Comparison of ENCODE assay signal across 20 cellular contexts in the genomic region with DNA sequence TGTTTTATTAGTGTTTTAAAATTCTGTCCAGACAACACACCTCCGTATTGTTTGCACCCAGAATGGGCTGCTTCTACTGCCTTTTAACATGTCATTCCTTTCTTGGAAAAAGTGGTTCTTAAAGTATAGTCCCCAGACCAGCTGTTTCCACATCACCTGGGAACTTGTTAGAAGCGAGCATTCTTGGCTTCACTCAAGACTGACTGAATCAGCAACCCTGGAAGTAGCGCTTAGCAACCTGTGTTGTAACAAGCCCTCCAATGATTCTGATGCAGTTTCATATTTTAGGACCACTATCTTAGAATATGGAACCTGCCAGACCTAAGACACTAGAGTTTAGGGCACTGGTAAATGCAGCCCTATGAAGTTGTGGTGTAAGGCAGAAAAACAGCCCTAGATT. TPM values are rescaled to one million over a fixed set of nuclear protein-coding genes. Genes with fewer than 3 reads are reported as not detected.
DNase-seq lines count a peak whose midpoint lies in the region; ATAC-seq, FAIRE-seq and TF ChIP-seq lines count a peak whose summit lies in the region.
"Had no signal": no experiment of that assay in that cellular context is flagged by ENCODE, and none has a peak within 500 bp of the region (broad histone marks: within the 10 kb centered on the region; RNA-seq: fewer than 3 reads in every experiment).

No MANE protein-coding gene starts in this region.

- TF ChIP-seq POLR2A in K562 (conservative IDR thresholded peaks at IDR 0.05) = no peak
- TF ChIP-seq POLR2A in esophagus muscularis mucosa (IDR thresholded peaks at IDR 0.05; ENCODE audit: low read depth) = no peak

- no peak for TF ChIP-seq EP300 in K562 (IDR thresholded peaks at IDR 0.05; ENCODE audit: low read length)
- TF ChIP-seq EP300 in esophagus muscularis mucosa (IDR thresholded peaks at IDR 0.05) = no peak

- H3K4me2 ChIP-seq in Karpas-422 (ENCODE audit: low read depth, low read length, poor library complexity, severe bottlenecking) (no peak overlapping the region), K562 (ENCODE audit: insufficient read depth, low read length) (no peak overlapping the region)
- H3K4me2 ChIP-seq: BLaER1 had no signal

- TF ChIP-seq RAD21 in K562 (CRISPR knock-in tag; conservative IDR thresholded peaks at IDR 0.05 in 1 of 2, IDR thresholded peaks at IDR 0.05 in 1 of 2) = no peak

- H3K79me2 ChIP-seq in Karpas-422 (ENCODE audit: low read length) = no peaks in the 10 kb centered on the region
- no peaks in the 10 kb centered on the region for H3K79me2 ChIP-seq in K562 (ENCODE audit: control insufficient read depth, insufficient read depth, low read length)

- H3K27ac ChIP-seq in Karpas-422 (ENCODE audit: low read length) (no peak overlapping the region), K562 (ENCODE audit: extremely low read depth, low read depth, low read length) (no peak overlapping the region), left lung (no peak overlapping the region), esophagus muscularis mucosa (replicated peaks in 1 of 4) (no peak overlapping the region)
- H3K27ac ChIP-seq: 22Rv1, BLaER1 had no signal

- in situ Hi-C loops in K562 (cut with MboI) = no loop called here

- 7% methylated on average over 3 of the region's 3 CpGs for WGBS in K562 (ENCODE audit: insufficient coverage, low coverage, missing lambda C conversion rate)
- 18% methylated on average over 2 of the region's 3 CpGs for WGBS in esophagus muscularis mucosa

- H3K9me2 ChIP-seq in Karpas-422 (replicated peaks; ENCODE audit: insufficient read depth, low read length) = peaks cover 2% of the 10 kb centered on the region; the same call in 1 of the 2 replicates

- 0 out of 2 replicates have a peak overlapping the region, but pooled peaks have one; percentile 8 for H3K9ac ChIP-seq in Karpas-422 (ENCODE audit: low read length)
- H3K9ac ChIP-seq in K562 (ENCODE audit: insufficient read depth in 1 of 2, low read depth in 2 of 2, low read length in 2 of 2) = no peak overlapping the region
- H3K9ac ChIP-seq: BLaER1 had no signal

- H3K4me1 ChIP-seq in Karpas-422 (ENCODE audit: low read length) (no peaks in the 10 kb centered on the region), K562 (replicated peaks in 1 of 2; ENCODE audit: control insufficient read depth in 2 of 2, insufficient read depth in 2 of 2, low read length in 2 of 2) (peaks cover 0 to 5% of the 10 kb centered on the region in 2 experiments; a peak in 2 of 5 replicates), left lung (no peaks in the 10 kb centered on the region), esophagus muscularis mucosa (peaks cover 3 to 14% (median 13%) of the 10 kb centered on the region in 4 donors)

- POLR2A ChIA-PET in K562 (lab: Yijun Ruan, JAX) = interaction anchor here (0.9 to 1.9 kb wide), 2 partner anchors 13 to 21 kb away, joined by 3 to 5 read pairs; no protein-coding TSS in a partner anchor

- ATAC-seq in K562 = no peak
- peak; percentile 52 for ATAC-seq in left lung
- ATAC-seq: HepG2 had no signal

- H3K27me3 ChIP-seq in Karpas-422 (ENCODE audit: low read length) = no peaks in the 10 kb centered on the region
- H3K27me3 ChIP-seq in K562 (ENCODE audit: control insufficient read depth in 2 of 2, insufficient read depth in 2 of 2, low read length in 2 of 2) = peaks cover 31 to 47% of the 10 kb centered on the region in 2 experiments
- peaks cover 9 to 71% of the 10 kb centered on the region in 2 donors for H3K27me3 ChIP-seq in left lung
- H3K27me3 ChIP-seq in esophagus muscularis mucosa = peaks cover 0 to 25% (median 8%) of the 10 kb centered on the region in 4 donors

- H4K20me1 ChIP-seq in Karpas-422 (ENCODE audit: insufficient read depth, low read depth, low read length) (no peaks in the 10 kb centered on the region), K562 (replicated peaks; ENCODE audit: control insufficient read depth, insufficient read depth, low read length) (no peaks in the 10 kb centered on the region)
- H4K20me1 ChIP-seq: BLaER1 had no signal

- H3K9me3 ChIP-seq in Karpas-422 (ENCODE audit: low read length) (no peaks in the 10 kb centered on the region), K562 (replicated peaks; ENCODE audit: control insufficient read depth, insufficient read depth, low read depth, low read length) (no peaks in the 10 kb centered on the region), left lung (no peaks in the 10 kb centered on the region), esophagus muscularis mucosa (no peaks in the 10 kb centered on the region)
- H3K9me3 ChIP-seq: BLaER1 had no signal

- no peak for TF ChIP-seq CTCF in K562 (IDR thresholded peaks at IDR 0.05 in 2 of 3, conservative IDR thresholded peaks at IDR 0.05 in 1 of 3; ENCODE audit: insufficient read depth in 2 of 3, low read depth in 1 of 3, low read length in 3 of 3)
- TF ChIP-seq CTCF in left lung (IDR thresholded peaks at IDR 0.05) = no peak
- TF ChIP-seq CTCF in esophagus muscularis mucosa (IDR thresholded peaks at IDR 0.05) = no peak

- intact Hi-C loops in K562 (cut with micrococcal nuclease) (no loop called here), left lung (cut with DNase I) (no loop called here), esophagus muscularis mucosa (cut with DNase I) (no loop called here)

- H3K9me1 ChIP-seq in K562 (ENCODE audit: control insufficient read depth, insufficient read depth, low read length) = no peaks in the 10 kb centered on the region

- CTCF ChIA-PET in K562 (lab: Yijun Ruan, JAX; ENCODE audit: low intra/inter-chr PET ratio) = no interaction called here

- H3K36me3 ChIP-seq in Karpas-422 (ENCODE audit: insufficient read depth, low read length) = no peaks in the 10 kb centered on the region
- H3K36me3 ChIP-seq in K562 (ENCODE audit: control insufficient read depth, insufficient read depth, low read length) = no peaks in the 10 kb centered on the region
- H3K36me3 ChIP-seq in left lung = no peaks in the 10 kb centered on the region
- H3K36me3 ChIP-seq in esophagus muscularis mucosa = no peaks in the 10 kb centered on the region
- H3K36me3 ChIP-seq: BLaER1 had no signal

- DNase-seq in DMS79 treated with DMSO at 0.1 percent for 48 hours (lab: John Stamatoyannopoulos, UW) (peak; percentile 37), DMS79 (lab: John Stamatoyannopoulos, UW) (no peak), Karpas-422 (no peak), K562 (ENCODE audit: extremely low read depth in 1 of 4, low spot score in 3 of 4) (no peak), left lung (no peak), 8988T (no peak), esophagus muscularis mucosa (ENCODE audit: extremely low spot score) (no peak), iPS-NIHi7 (ENCODE audit: extremely low spot score) (no peak)
- DNase-seq: CD8-positive, alpha-beta memory T cell; H7; Kasumi-1; NCI-H1092; NCI-H1694 treated with DMSO at 0.1 percent for 48 hours; NCI-H446 treated with DMSO at 0.1 percent for 48 hours; NCI-H82; SIG-M5 had no signal

- no peak overlapping the region for H3K4me3 ChIP-seq in Karpas-422 (ENCODE audit: low read length)
- no peak overlapping the region for H3K4me3 ChIP-seq in K562
- H3K4me3 ChIP-seq in left lung = no peak overlapping the region
- H3K4me3 ChIP-seq in esophagus muscularis mucosa = no peak overlapping the region
- H3K4me3 ChIP-seq: BLaER1 had no signal

- BruUV-seq in K562 (replicated peaks; lab: Mats Ljungman, UMichigan) = no TSS peak

- no peak for FAIRE-seq in K562 (lab: Jason Lieb, UNC)
- FAIRE-seq: HepG2, RCC 7860 had no signal

- H2AFZ ChIP-seq in Karpas-422 (ENCODE audit: low read length) (no peak overlapping the region), K562 (ENCODE audit: low read depth, low read length) (peak overlapping the region; percentile 38; the same call in 1 of the 2 replicates)

RNA-seq across cellular contexts. Expression of a gene that starts 6.0 kb away (rescaled TPM):
- total RNA-seq in Karpas-422 (2014; rRNA removed; shearing (Covaris generic); ENCODE audit: low replicate concordance) = 21.3 and 25.3 TPM in 2 replicates
- total RNA-seq in K562 (2011; cell fraction: chromatin; rRNA removed; ENCODE audit: low replicate concordance) = 82.2 and 84.9 TPM in 2 replicates
- total RNA-seq in K562 (2011; cell fraction: nucleolus; rRNA removed) = 64.3 and 64.9 TPM in 2 replicates
- total RNA-seq in K562 (2011; cell fraction: nucleoplasm; rRNA removed) = 89.9 and 148 TPM in 2 replicates
- total RNA-seq in K562 (2014; rRNA removed) (75.4 and 84.7 TPM in 2 replicates), K562 (2014; rRNA removed; fragmentation: Illumina TruSeq; extraction: Trizol) (107 and 113 TPM in 2 replicates), K562 (2015; rRNA removed; fragmentation: Illumina TruSeq; extraction: Trizol) (99.9 and 100.0 TPM in 2 replicates), K562 (2021) (94.2 and 108 TPM in 2 replicates), left lung (10 to 100 TPM; 34.2 to 36.3 TPM), esophagus muscularis mucosa (10 to 100 TPM; 30.3 to 42.0 (median 37.9) TPM)
- polyA plus RNA-seq in K562 (2011; rRNA removed) (162 and 163 TPM in 2 replicates), K562 (2014; fragmentation: Illumina TruSeq; extraction: Trizol) (119 and 131 TPM in 2 replicates), K562 (2014; fragmentation: Nextera tagmentation; extraction: Ambion mirVana) (100 to 1,000 TPM; 369 to 444 TPM), K562 (2014; rRNA removed) (136 and 154 TPM in 2 replicates)
- 121 and 152 TPM in 2 replicates for polyA plus RNA-seq in K562 (2011; cell fraction: cytosol; rRNA removed)
- 98.0 and 123 TPM in 2 replicates for polyA plus RNA-seq in K562 (2011; cell fraction: nucleus; rRNA removed)
- 94.9 and 105 TPM in 2 replicates for polyA plus RNA-seq in K562 (2012)
- 85.1 and 88.0 TPM in 2 replicates for polyA minus RNA-seq in K562 (2011; rRNA and poly(A)+ RNA removed)
- polyA minus RNA-seq in K562 (2011; cell fraction: cytosol; rRNA and poly(A)+ RNA removed) = 28.3 and 30.2 TPM in 2 replicates
- 35.5 and 68.5 TPM in 2 replicates for polyA minus RNA-seq in K562 (2011; cell fraction: nucleus; rRNA and poly(A)+ RNA removed)

RNA-seq across cellular contexts. Expression of a gene that starts 38.4 kb away (rescaled TPM):
- total RNA-seq in Karpas-422 (2014; rRNA removed; shearing (Covaris generic); ENCODE audit: low replicate concordance) = not detected in 2 replicates
- total RNA-seq in K562 (2011; cell fraction: chromatin; rRNA removed; ENCODE audit: low replicate concordance) = 1.4 and 2.6 TPM in 2 replicates
- 1.0 and 1.3 TPM in 2 replicates for total RNA-seq in K562 (2011; cell fraction: nucleolus; rRNA removed)
- 1.3 and 1.5 TPM in 2 replicates for total RNA-seq in K562 (2011; cell fraction: nucleoplasm; rRNA removed)
- total RNA-seq in K562 (2014; rRNA removed) = 0.54 and 0.57 TPM in 2 replicates
- 0.22 TPM in 1 of 2 replicates, not detected in the other for total RNA-seq in K562 (2014; rRNA removed; fragmentation: Illumina TruSeq; extraction: Trizol)
- total RNA-seq in K562 (2015; rRNA removed; fragmentation: Illumina TruSeq; extraction: Trizol) = 0.22 and 0.23 TPM in 2 replicates
- total RNA-seq in K562 (2021) = 0.31 and 0.64 TPM in 2 replicates
- polyA plus RNA-seq in K562 (2011; rRNA removed) = 0.08 and 0.39 TPM in 2 replicates
- 0.21 and 0.28 TPM in 2 replicates for polyA plus RNA-seq in K562 (2011; cell fraction: cytosol; rRNA removed)
- polyA plus RNA-seq in K562 (2011; cell fraction: nucleus; rRNA removed) = 1.2 and 1.5 TPM in 2 replicates
- polyA plus RNA-seq in K562 (2012) = 0.44 and 0.78 TPM in 2 replicates
- 0.21 and 0.37 TPM in 2 replicates for polyA plus RNA-seq in K562 (2014; fragmentation: Illumina TruSeq; extraction: Trizol)
- not detected for polyA plus RNA-seq in K562 (2014; fragmentation: Nextera tagmentation; extraction: Ambion mirVana)
- polyA plus RNA-seq in K562 (2014; rRNA removed) = 0.05 and 0.37 TPM in 2 replicates
- polyA minus RNA-seq in K562 (2011; rRNA and poly(A)+ RNA removed) = 0.28 and 0.33 TPM in 2 replicates
- polyA minus RNA-seq in K562 (2011; cell fraction: cytosol; rRNA and poly(A)+ RNA removed) = not detected in 2 replicates
- not detected in 2 replicates for polyA minus RNA-seq in K562 (2011; cell fraction: nucleus; rRNA and poly(A)+ RNA removed)
- total RNA-seq in left lung = under 1 TPM; 0.55 to 0.82 TPM
- 1 to 10 TPM in 1 of 4 donors, under 1 TPM in 3; 0.65 to 1.4 (median 0.83) TPM for total RNA-seq in esophagus muscularis mucosa
- total RNA-seq: H7 had no signal
- polyA plus RNA-seq: CD8-positive, alpha-beta memory T cell had no signal

RNA-seq across cellular contexts. Expression of a gene that starts 41.5 kb away (rescaled TPM):
- total RNA-seq in Karpas-422 (2014; rRNA removed; shearing (Covaris generic); ENCODE audit: low replicate concordance) = 0.15 TPM in 1 of 2 replicates, not detected in the other
- total RNA-seq in K562 (2011; cell fraction: chromatin; rRNA removed; ENCODE audit: low replicate concordance) = not detected in 2 replicates
- total RNA-seq in K562 (2011; cell fraction: nucleolus; rRNA removed) = 0.17 TPM in 1 of 2 replicates, not detected in the other
- 0.07 TPM in 1 of 2 replicates, not detected in the other for total RNA-seq in K562 (2011; cell fraction: nucleoplasm; rRNA removed)
- total RNA-seq in K562 (2014; rRNA removed) (not detected in 2 replicates), K562 (2014; rRNA removed; fragmentation: Illumina TruSeq; extraction: Trizol) (0.04 TPM in 1 of 2 replicates, not detected in the other), K562 (2015; rRNA removed; fragmentation: Illumina TruSeq; extraction: Trizol) (not detected in 2 replicates), K562 (2021) (0.04 TPM in 2 replicates), left lung (1 to 10 TPM in 1 of 2 donors, under 1 TPM in 1; 0.31 to 1.9 TPM), esophagus muscularis mucosa (under 1 TPM in 2 of 4 donors, not detected in 2; 0.13 to 0.33 TPM)
- polyA plus RNA-seq in K562 (2011; rRNA removed) (0.04 and 0.07 TPM in 2 replicates), K562 (2014; fragmentation: Illumina TruSeq; extraction: Trizol) (0.04 TPM in 1 of 2 replicates, not detected in the other), K562 (2014; fragmentation: Nextera tagmentation; extraction: Ambion mirVana) (under 1 TPM in 1 of 2 experiments, not detected in 1; 0.01 TPM), K562 (2014; rRNA removed) (not detected in 2 replicates)
- 0.06 and 0.09 TPM in 2 replicates for polyA plus RNA-seq in K562 (2011; cell fraction: cytosol; rRNA removed)
- polyA plus RNA-seq in K562 (2011; cell fraction: nucleus; rRNA removed) = 0.06 TPM in 2 replicates
- polyA plus RNA-seq in K562 (2012) = 0.03 and 0.06 TPM in 2 replicates
- 0.06 and 0.11 TPM in 2 replicates for polyA minus RNA-seq in K562 (2011; rRNA and poly(A)+ RNA removed)
- polyA minus RNA-seq in K562 (2011; cell fraction: cytosol; rRNA and poly(A)+ RNA removed) = not detected in 2 replicates
- 0.11 TPM in 1 of 2 replicates, not detected in the other for polyA minus RNA-seq in K562 (2011; cell fraction: nucleus; rRNA and poly(A)+ RNA removed)
- total RNA-seq: H7, HepG2 had no signal
- polyA plus RNA-seq: HepG2 had no signal

RNA-seq across cellular contexts. Expression of a gene that starts 55.9 kb away (rescaled TPM):
- not detected in 2 replicates for total RNA-seq in Karpas-422 (2014; rRNA removed; shearing (Covaris generic); ENCODE audit: low replicate concordance)
- 0.16 and 0.32 TPM in 2 replicates for total RNA-seq in K562 (2011; cell fraction: chromatin; rRNA removed; ENCODE audit: low replicate concordance)
- 0.53 and 0.67 TPM in 2 replicates for total RNA-seq in K562 (2011; cell fraction: nucleolus; rRNA removed)
- total RNA-seq in K562 (2011; cell fraction: nucleoplasm; rRNA removed) = 0.29 and 0.31 TPM in 2 replicates
- 0.18 and 0.20 TPM in 2 replicates for total RNA-seq in K562 (2014; rRNA removed)
- total RNA-seq in K562 (2014; rRNA removed; fragmentation: Illumina TruSeq; extraction: Trizol) = 0.10 and 0.11 TPM in 2 replicates
- total RNA-seq in K562 (2015; rRNA removed; fragmentation: Illumina TruSeq; extraction: Trizol) = 0.11 and 0.14 TPM in 2 replicates
- total RNA-seq in K562 (2021) = 0.33 and 0.36 TPM in 2 replicates
- 0.14 and 0.15 TPM in 2 replicates for polyA plus RNA-seq in K562 (2011; rRNA removed)
- polyA plus RNA-seq in K562 (2011; cell fraction: cytosol; rRNA removed) = 0.09 and 0.13 TPM in 2 replicates
- 0.14 and 0.17 TPM in 2 replicates for polyA plus RNA-seq in K562 (2011; cell fraction: nucleus; rRNA removed)
- polyA plus RNA-seq in K562 (2012) = 0.34 and 0.62 TPM in 2 replicates
- polyA plus RNA-seq in K562 (2014; fragmentation: Illumina TruSeq; extraction: Trizol) = 0.14 and 0.18 TPM in 2 replicates
- polyA plus RNA-seq in K562 (2014; fragmentation: Nextera tagmentation; extraction: Ambion mirVana) = under 1 TPM; 0.03 to 0.04 TPM
- 0.09 and 0.22 TPM in 2 replicates for polyA plus RNA-seq in K562 (2014; rRNA removed)
- 0.09 and 0.18 TPM in 2 replicates for polyA minus RNA-seq in K562 (2011; rRNA and poly(A)+ RNA removed)
- not detected in 2 replicates for polyA minus RNA-seq in K562 (2011; cell fraction: cytosol; rRNA and poly(A)+ RNA removed)
- 0.13 and 0.22 TPM in 2 replicates for polyA minus RNA-seq in K562 (2011; cell fraction: nucleus; rRNA and poly(A)+ RNA removed)
- 1 to 10 TPM; 2.1 to 2.8 TPM for total RNA-seq in left lung
- 1 to 10 TPM in 3 of 4 donors, under 1 TPM in 1; 0.83 to 4.6 (median 2.3) TPM for total RNA-seq in esophagus muscularis mucosa
